In the genomic region with DNA sequence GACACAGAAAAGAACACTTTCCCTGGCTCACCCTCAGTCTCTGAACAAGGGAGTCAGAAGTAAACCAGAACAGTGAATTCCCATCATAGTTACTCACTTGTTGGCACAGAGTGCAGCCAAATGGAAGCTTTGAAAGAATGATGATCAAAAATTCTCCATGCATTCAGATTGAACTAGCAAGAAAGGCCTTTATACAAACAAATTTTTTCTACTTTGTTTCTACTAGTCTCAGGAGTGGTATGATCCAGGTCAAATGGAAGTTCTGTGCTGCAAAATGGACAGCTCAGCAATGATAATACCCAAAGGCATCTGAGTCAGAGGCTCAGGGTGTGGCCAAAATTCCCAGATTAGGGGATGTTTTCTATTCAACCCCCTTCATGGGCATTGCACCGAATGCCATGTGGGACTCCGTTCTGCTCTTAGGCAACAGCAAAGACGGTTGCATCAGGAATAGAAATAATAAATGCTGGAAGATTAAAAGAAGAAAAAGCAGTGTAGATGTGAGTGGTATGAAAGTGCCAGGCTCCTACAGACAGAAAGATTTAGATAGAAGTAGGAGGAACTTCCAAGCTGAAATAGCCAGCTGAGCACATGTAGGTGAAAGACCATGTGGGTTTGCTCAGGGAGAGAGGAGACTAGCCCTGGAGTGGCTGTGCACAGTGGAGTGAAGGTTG, we compare ENCODE assay signal across 9 cellular contexts. TPM values are rescaled to one million over a fixed set of nuclear protein-coding genes. Genes with fewer than 3 reads are reported as not detected.
DNase-seq lines count a peak whose midpoint lies in the region; ATAC-seq and TF ChIP-seq lines count a peak whose summit lies in the region.
"Had no signal": no experiment of that assay in that cellular context is flagged by ENCODE, and none has a peak within 500 bp of the region (broad histone marks: within the 10 kb centered on the region; RNA-seq: fewer than 3 reads in every experiment).

No MANE protein-coding gene starts in this region.

- H3K36me3 ChIP-seq in mesodermal cell (ENCODE audit: control insufficient read depth, insufficient read depth, low read length): no peaks in the 10 kb centered on the region
- no peaks in the 10 kb centered on the region for H3K36me3 ChIP-seq in uterus

- H3K27me3 ChIP-seq in uterus: no peaks in the 10 kb centered on the region

- H3K9me3 ChIP-seq in mesodermal cell (ENCODE audit: control insufficient read depth, low read length) (no peaks in the 10 kb centered on the region), uterus (no peaks in the 10 kb centered on the region)

- 85% methylated on average over 3 of the region's 3 CpGs; no CpG with 5 or more reads in 1 of the 2 experiments for WGBS in mesodermal cell (ENCODE audit: insufficient coverage in 2 of 2), 2 experiments

- no peak for TF ChIP-seq CTCF in uterus (IDR thresholded peaks at IDR 0.05)

- H3K4me3 ChIP-seq in mesodermal cell (ENCODE audit: extremely low read depth, insufficient read depth, low read length, poor library complexity, severe bottlenecking) (no peak overlapping the region), uterus (no peak overlapping the region)

- TF ChIP-seq POLR2A in uterus (IDR thresholded peaks at IDR 0.05): no peak

- intact Hi-C loops in uterus (cut with DNase I; ENCODE audit: low total_unique reads): no loop called here

- H3K4me1 ChIP-seq in mesodermal cell (ENCODE audit: control insufficient read depth, insufficient read depth, low read length, poor library complexity, severe bottlenecking) (peaks cover 14% of the 10 kb centered on the region), uterus (peaks cover 3 to 8% of the 10 kb centered on the region in 2 donors)

- peak overlapping the region; percentile 58 for H3K27ac ChIP-seq in mesodermal cell (ENCODE audit: low read depth, low read length, severe bottlenecking)
- peak overlapping the region; percentile 72 to 90 for H3K27ac ChIP-seq in uterus

- ATAC-seq in GM21423 (IDR thresholded peaks at IDR 0.05; ENCODE audit: unreplicated experiment) (no peak), HG03439 (IDR thresholded peaks at IDR 0.05; ENCODE audit: unreplicated experiment) (no peak)

- DNase-seq in M059J (ENCODE audit: low read depth): peak; percentile 88
- peak; percentile 97 for DNase-seq in dedifferentiated amniotic fluid mesenchymal stem cell (ENCODE audit: extremely low spot score)
- peak; percentile 56 to 58 for DNase-seq in uterus
- no peak for DNase-seq in NCI-H345 (lab: John Stamatoyannopoulos, UW)
- DNase-seq in C1 segment of cervical spinal cord (lab: John Stamatoyannopoulos, UW): no peak
- DNase-seq: stimulated activated CD4-positive, alpha-beta T cell treated with anti-CD3 and anti-CD28 coated beads, Interleukin-4, amount 100 ng/mL, for 24 hours had no signal

RNA-seq across cellular contexts. Expression of a gene that starts 24.0 kb away (rescaled TPM):
- total RNA-seq in M059J (2014; rRNA removed; shearing (Covaris generic)): 0.07 TPM in 1 of 2 replicates, not detected in the other
- not detected for polyA plus RNA-seq in mesodermal cell (2013, experiment 1 of 2)
- 0.15 TPM for polyA plus RNA-seq in mesodermal cell (2013, experiment 2 of 2)
- 100 to 1,000 TPM in 1 of 4 donors, 10 to 100 TPM in 3; 29.5 to 160 (median 73.0) TPM for total RNA-seq in uterus

RNA-seq across cellular contexts. Expression of a gene that starts 29.5 kb away (rescaled TPM):
- total RNA-seq in M059J (2014; rRNA removed; shearing (Covaris generic)): 0.47 and 1.0 TPM in 2 replicates
- polyA plus RNA-seq in mesodermal cell (2013, experiment 1 of 2): 0.15 TPM
- polyA plus RNA-seq in mesodermal cell (2013, experiment 2 of 2): 0.35 TPM
- 10 to 100 TPM; 21.8 to 34.0 (median 27.7) TPM for total RNA-seq in uterus

Comparison
In these comparisons a context has a peak if more than half of its experiments do, and no peak if none do; other contexts are left out.
1. DNase-seq: peak in M059J (single experiment), dedifferentiated amniotic fluid mesenchymal stem cell (single experiment) and uterus (2 of 2); none in NCI-H345 (single experiment) and C1 segment of cervical spinal cord (0 of 14).
2. RNA of a gene that starts 24.0 kb away (total RNA-seq): 29.5 to 160 TPM in uterus; 0.07 TPM in M059J; every median in the first group is over 10 times any median in the second.
3. RNA of a gene that starts 29.5 kb away (total RNA-seq): 21.8 to 34.0 TPM in uterus; 0.47 to 1.0 TPM in M059J; every median in the first group is over 10 times any median in the second.